In genomic region chr11:112260490-112260889, GRCh38 we compare ENCODE assay signal across 21 cellular contexts. TPM values are rescaled to one million over a fixed set of nuclear protein-coding genes. Genes with fewer than 3 reads are reported as not detected.
DNase-seq lines count a peak whose midpoint lies in the region; ATAC-seq, FAIRE-seq and TF ChIP-seq lines count a peak whose summit lies in the region.
"Had no signal": no experiment of that assay in that cellular context is flagged by ENCODE, and none has a peak within 500 bp of the region (broad histone marks: within the 10 kb centered on the region; RNA-seq: fewer than 3 reads in every experiment).

TSS of gene PLET1 (minus strand) at chr11:112260860. CDS start at chr11:112260589, 271 bp downstream.

- intact Hi-C loops in MCF 10A (cut with micrococcal nuclease) = no loop called here
- intact Hi-C loops in mammary epithelial cell (cut with micrococcal nuclease) = no loop called here
- intact Hi-C loops in PC-3 (cut with micrococcal nuclease) = loop anchor here (5.0 kb wide), 1 partner anchor 43 kb away; no protein-coding TSS in a partner anchor

- no peak within 1 kb of the TSS for H3K27ac ChIP-seq in mammary epithelial cell (ENCODE audit: insufficient read depth, low read depth, low read length)
- peak within 1 kb of the TSS; percentile 48 for H3K27ac ChIP-seq in PC-3 (ENCODE audit: low read length)
- H3K27ac ChIP-seq: 22Rv1, A549, C4-2B had no signal

- DNase-seq in MCF 10A (ENCODE audit: unreplicated experiment) (peak; percentile 58), mammary epithelial cell (no peak), PC-3 (peak; percentile 83), medulla oblongata (ENCODE audit: extremely low spot score) (no peak), D721Med (ENCODE audit: insufficient read length, low spot score) (no peak)
- DNase-seq: AML-193; Caco-2; CD4-positive, alpha-beta T cell; DMS153; DMS79; GDM1; GOT3; H7 had no signal

- dilution Hi-C loops in mammary epithelial cell (cut with HindIII; ENCODE audit: low sequenced_read_pairs) = no loop called here

- H3K36me3 ChIP-seq in mammary epithelial cell (ENCODE audit: insufficient read depth, low read length) (no peaks in the 10 kb centered on the region), PC-3 (ENCODE audit: low read depth, low read length) (no peaks in the 10 kb centered on the region)

- H3K27ac Mint-ChIP-seq in MCF 10A (ENCODE audit: low read depth, unreplicated experiment) = peak within 1 kb of the TSS; percentile 6
- H3K27ac Mint-ChIP-seq: CD4-positive, alpha-beta T cell had no signal

- CTCF ChIA-PET in MCF 10A (lab: Yijun Ruan, JAX) = no interaction called here
- CTCF ChIA-PET in mammary epithelial cell (lab: Charles Lee; ENCODE audit: low non-redundant PET) = no interaction called here
- CTCF ChIA-PET in PC-3 (lab: Charles Lee) = no interaction called here

- H3K4me1 Mint-ChIP-seq in MCF 10A (ENCODE audit: insufficient read depth, unreplicated experiment) = peaks cover 10% of the 10 kb centered on the region

- H3K9me2 ChIP-seq in PC-3 (replicated peaks; ENCODE audit: low read length) = no peaks in the 10 kb centered on the region

- no peak within 1 kb of the TSS for H3K4me2 ChIP-seq in mammary epithelial cell (ENCODE audit: insufficient read depth, low read depth, low read length)
- H3K4me2 ChIP-seq in PC-3 (ENCODE audit: low read length) = peak within 1 kb of the TSS; percentile 27
- H3K4me2 ChIP-seq: A549 had no signal

- ATAC-seq in PC-3 (peak; percentile 83), esophagus mucosa (peak; percentile 68), HG03196 (IDR thresholded peaks at IDR 0.05; ENCODE audit: unreplicated experiment) (no peak)
- ATAC-seq: A549, HCT116 had no signal

- H3K4me1 ChIP-seq in mammary epithelial cell (ENCODE audit: insufficient read depth, low read length) = no peaks in the 10 kb centered on the region
- peaks cover 18% of the 10 kb centered on the region for H3K4me1 ChIP-seq in PC-3 (ENCODE audit: insufficient read depth, low read length)
- H3K4me1 ChIP-seq: A549 had no signal

- no peak within 1 kb of the TSS for H3K4me3 ChIP-seq in mammary epithelial cell (replicated peaks in 1 of 3; ENCODE audit: insufficient read depth in 1 of 3, low read depth in 2 of 3, low read length in 3 of 3)
- no peak within 1 kb of the TSS for H3K4me3 ChIP-seq in PC-3 (ENCODE audit: low read length)
- H3K4me3 ChIP-seq: A549 had no signal

- H3K79me2 ChIP-seq in mammary epithelial cell (ENCODE audit: insufficient read depth, low read length) (no peaks in the 10 kb centered on the region), PC-3 (ENCODE audit: low read length) (no peaks in the 10 kb centered on the region)

- in situ Hi-C loops in mammary epithelial cell (cut with MboI; ENCODE audit: low sequenced_read_pairs in 2 of 2) = no loop called here

- H3K27me3 ChIP-seq in mammary epithelial cell (ENCODE audit: insufficient read depth, low read length) = no peaks in the 10 kb centered on the region
- no peaks in the 10 kb centered on the region for H3K27me3 ChIP-seq in PC-3 (ENCODE audit: low read length)

- H3K9me3 Mint-ChIP-seq in MCF 10A (ENCODE audit: unreplicated experiment) = no peaks in the 10 kb centered on the region
- H3K9me3 Mint-ChIP-seq: CD4-positive, alpha-beta T cell had no signal

- POLR2A ChIA-PET in MCF 10A (lab: Yijun Ruan, JAX) (interaction anchor here (0.7 to 0.9 kb wide), 4 partner anchors 34 to 333 kb away, joined by 3 to 6 read pairs (median 4); partner anchors contain the start of genes PTS, SDHD and TIMM8B), PC-3 (lab: Charles Lee; ENCODE audit: unreplicated experiment) (no interaction called here)

- FAIRE-seq in D721Med (lab: Jason Lieb, UNC) = no peak
- FAIRE-seq: A549 had no signal

- WGBS in mammary epithelial cell (ENCODE audit: low coverage, missing lambda C conversion rate) = 100% methylated on average over 2 of the region's 2 CpGs

- TF ChIP-seq CTCF in MCF 10A (IDR thresholded peaks at IDR 0.05; ENCODE audit: unreplicated experiment) (no peak), mammary epithelial cell (conservative IDR thresholded peaks at IDR 0.05 in 1 of 2, IDR thresholded peaks at IDR 0.05 in 1 of 2; ENCODE audit: extremely low read depth in 1 of 2, insufficient read depth in 1 of 2, low read depth in 1 of 2, low read length in 2 of 2) (no peak), PC-3 (conservative IDR thresholded peaks at IDR 0.05; ENCODE audit: low read depth, low read length) (no peak), D721Med (IDR thresholded peaks at IDR 0.05; ENCODE audit: insufficient read depth, missing control alignments) (no peak)

- BruUV-seq in MCF 10A (replicated peaks; lab: Mats Ljungman, UMichigan) (no TSS peak), mammary epithelial cell (replicated peaks; lab: Mats Ljungman, UMichigan) (no TSS peak), PC-3 (replicated peaks; lab: Mats Ljungman, UMichigan) (no TSS peak)

- no peak within 1 kb of the TSS for H3K4me3 Mint-ChIP-seq in MCF 10A (ENCODE audit: unreplicated experiment)
- H3K4me3 Mint-ChIP-seq: CD4-positive, alpha-beta T cell had no signal

- H3K9ac ChIP-seq in mammary epithelial cell (ENCODE audit: insufficient read depth, low read length) (no peak within 1 kb of the TSS), PC-3 (ENCODE audit: low read length) (peak within 1 kb of the TSS; percentile 3; the same call in 1 of the 2 replicates)

- no peaks in the 10 kb centered on the region for H3K27me3 Mint-ChIP-seq in MCF 10A (ENCODE audit: insufficient read depth, unreplicated experiment)
- H3K27me3 Mint-ChIP-seq: CD4-positive, alpha-beta T cell had no signal

- H4K20me1 ChIP-seq in mammary epithelial cell (ENCODE audit: insufficient read depth, low read length) (no peaks in the 10 kb centered on the region), PC-3 (ENCODE audit: low read length) (no peaks in the 10 kb centered on the region)

- H3K36me3 Mint-ChIP-seq in MCF 10A (ENCODE audit: insufficient read depth, unreplicated experiment) = no peaks in the 10 kb centered on the region

- H2AFZ ChIP-seq in mammary epithelial cell (ENCODE audit: low read depth, low read length) (no peak within 1 kb of the TSS), PC-3 (ENCODE audit: low read length) (peak within 1 kb of the TSS; percentile 23; the same call in 1 of the 2 replicates)

- H3K9me3 ChIP-seq in mammary epithelial cell (replicated peaks; ENCODE audit: insufficient read depth, low read length) (no peaks in the 10 kb centered on the region), PC-3 (ENCODE audit: low read length) (no peaks in the 10 kb centered on the region)
- H3K9me3 ChIP-seq: A549 had no signal

- H3F3A ChIP-seq in PC-3 (ENCODE audit: low read length, unreplicated experiment) = no peaks in the 10 kb centered on the region

RNA-seq across cellular contexts. Expression of gene PLET1, which starts in this region (rescaled TPM):
- total RNA-seq in MCF 10A (2022) (not detected in 2 replicates), mammary epithelial cell (not detected), PC-3 (2014; rRNA removed) (0.26 TPM in 1 of 2 replicates, not detected in the other), esophagus mucosa (not detected)
- not detected for polyA plus RNA-seq in mammary epithelial cell
- polyA minus RNA-seq in mammary epithelial cell = not detected
- total RNA-seq: Caco-2; CD4-positive, alpha-beta T cell; Daoy; H7 had no signal
- polyA plus RNA-seq: A549, BJ had no signal

Comparison
In these comparisons a context has a peak if more than half of its experiments do, and no peak if none do; other contexts are left out.
1. Peak in DNase-seq in MCF 10A; RNA of the gene not detected or under 1 TPM.
2. Peak in DNase-seq, ATAC-seq, H3K27ac ChIP-seq, H3K9ac ChIP-seq and H3K4me2 ChIP-seq in PC-3; RNA of the gene not detected or under 1 TPM.
3. Peak in ATAC-seq in esophagus mucosa; RNA of the gene not detected or under 1 TPM.